In the genomic region with DNA sequence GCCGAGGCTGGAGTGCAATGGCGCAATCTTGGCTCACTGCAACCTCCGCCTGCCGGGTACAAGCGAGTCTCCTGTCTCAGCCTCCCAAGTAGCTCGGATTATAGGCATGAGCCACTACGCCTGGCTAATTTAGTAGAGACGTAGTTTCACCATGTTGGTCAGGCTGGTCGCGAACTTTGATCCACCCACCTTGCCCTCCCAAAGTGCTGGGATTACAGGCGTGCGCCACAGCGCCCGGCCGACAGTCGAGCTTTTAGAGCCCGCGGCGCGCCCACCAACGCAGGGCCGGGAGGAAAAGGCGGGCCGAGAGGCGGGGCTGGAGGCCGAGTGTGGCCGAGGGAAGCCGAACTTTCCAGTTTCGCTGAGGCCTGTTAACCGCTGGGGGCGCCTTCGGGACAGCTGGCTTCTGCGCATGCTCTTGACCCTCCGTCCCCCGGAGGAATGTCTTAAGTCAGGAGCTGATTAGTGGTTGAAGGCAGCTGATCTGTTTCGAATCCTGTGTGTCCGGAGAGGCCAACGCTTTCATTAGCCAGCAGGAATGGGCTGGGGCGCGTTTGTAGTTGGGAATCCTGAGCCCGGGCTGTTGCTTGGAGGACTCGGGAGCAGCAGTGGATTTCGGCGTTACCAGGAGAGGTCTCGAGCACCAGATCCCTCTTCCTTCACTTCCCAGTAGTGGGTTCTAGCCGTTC, we compare ENCODE assay signal across 8 cellular contexts. TPM values are rescaled to one million over a fixed set of nuclear protein-coding genes. Genes with fewer than 3 reads are reported as not detected.
DNase-seq lines count a peak whose midpoint lies in the region; ATAC-seq and TF ChIP-seq lines count a peak whose summit lies in the region.

No MANE protein-coding gene starts in this region.

- H3K9me2 ChIP-seq in PC-3 (replicated peaks; ENCODE audit: low read length) = no peaks in the 10 kb centered on the region

- H3K27me3 ChIP-seq in PC-3 (ENCODE audit: low read length) (no peaks in the 10 kb centered on the region), esophagus (ENCODE audit: control insufficient read depth in 1 of 2, insufficient read depth in 2 of 2, low read length in 2 of 2) (no peaks in the 10 kb centered on the region), mucosa of rectum (ENCODE audit: control insufficient read depth in 2 of 2, insufficient read depth in 2 of 2, low read length in 2 of 2) (no peaks in the 10 kb centered on the region)

- H4K20me1 ChIP-seq in PC-3 (ENCODE audit: low read length) = no peaks in the 10 kb centered on the region; the same call in 1 of the 2 replicates

- DNase-seq in DMS53 (lab: John Stamatoyannopoulos, UW) = peak; percentile 96
- peak; percentile 100 for DNase-seq in KBM-7
- DNase-seq in PC-3 = peak; percentile 96
- DNase-seq in activated T-cell treated with anti-CD3 and anti-CD28 coated beads, Interleukin-2, amount 50 U/mL, for 24 hours = peak; percentile 94
- peak; percentile 84 to 87 for DNase-seq in stimulated activated CD8-positive, alpha-beta memory T cell treated with anti-CD3 and anti-CD28 coated beads, Interleukin-4, amount 100 ng/mL, for 4 hours (ENCODE audit: low read depth in 2 of 2, low spot score in 1 of 2)

- no peaks in the 10 kb centered on the region for H3K27me3 Mint-ChIP-seq in activated T-cell treated with anti-CD3 and anti-CD28 coated beads, Interleukin-2, amount 50 U/mL, for 24 hours

- H3K27ac ChIP-seq in PC-3 (ENCODE audit: low read length) (peak overlapping the region; percentile 65), esophagus (ENCODE audit: low read depth in 2 of 2, low read length in 1 of 2) (peak overlapping the region; percentile 97), mucosa of rectum (ENCODE audit: low read depth in 2 of 2, low read length in 2 of 2) (peak overlapping the region; percentile 86 to 96)

- H3K9ac ChIP-seq in PC-3 (ENCODE audit: low read length) = peak overlapping the region; percentile 76
- peak overlapping the region; percentile 75 to 90 for H3K9ac ChIP-seq in mucosa of rectum (ENCODE audit: low read depth in 1 of 2, low read length in 2 of 2)

- peaks cover 40% of the 10 kb centered on the region for H3K4me1 ChIP-seq in PC-3 (ENCODE audit: insufficient read depth, low read length)
- peaks cover 0 to 5% of the 10 kb centered on the region in 2 donors for H3K4me1 ChIP-seq in esophagus (ENCODE audit: control insufficient read depth in 2 of 2, insufficient read depth in 2 of 2, low read length in 1 of 2)
- H3K4me1 ChIP-seq in mucosa of rectum (ENCODE audit: control insufficient read depth in 2 of 2, insufficient read depth in 2 of 2, low read length in 2 of 2) = peaks cover 12 to 18% of the 10 kb centered on the region in 2 donors

- peak overlapping the region; percentile 72 for H3K4me3 ChIP-seq in PC-3 (ENCODE audit: low read length)
- H3K4me3 ChIP-seq in esophagus (ENCODE audit: low read depth in 1 of 2, low read length in 2 of 2) = peak overlapping the region; percentile 54 to 58
- H3K4me3 ChIP-seq in mucosa of rectum (ENCODE audit: low read length in 2 of 2) = peak overlapping the region; percentile 77 to 89

- H2AFZ ChIP-seq in PC-3 (ENCODE audit: low read length) = peak overlapping the region; percentile 95

- H3K36me3 ChIP-seq in PC-3 (ENCODE audit: low read depth, low read length) (no peaks in the 10 kb centered on the region), esophagus (ENCODE audit: control insufficient read depth in 2 of 2, insufficient read depth in 2 of 2, low read length in 1 of 2) (no peaks in the 10 kb centered on the region), mucosa of rectum (ENCODE audit: control insufficient read depth in 2 of 2, insufficient read depth in 2 of 2, low read length in 2 of 2) (peaks cover 0 to under 1% of the 10 kb centered on the region in 2 donors)

- in situ Hi-C loops in KBM-7 (cut with MboI; ENCODE audit: low pct_unique_long_range_greater_than_20kb, low sequenced_read_pairs) = no loop called here

- H3K4me1 Mint-ChIP-seq in activated T-cell treated with anti-CD3 and anti-CD28 coated beads, Interleukin-2, amount 50 U/mL, for 24 hours (ENCODE audit: low read depth) = peaks cover 37% of the 10 kb centered on the region

- intact Hi-C loops in PC-3 (cut with micrococcal nuclease) = no loop called here

- peaks cover 3% of the 10 kb centered on the region for H3F3A ChIP-seq in PC-3 (ENCODE audit: low read length, unreplicated experiment)

- H3K36me3 Mint-ChIP-seq in activated T-cell treated with anti-CD3 and anti-CD28 coated beads, Interleukin-2, amount 50 U/mL, for 24 hours (ENCODE audit: low read depth) = peaks cover 11% of the 10 kb centered on the region

- no peaks in the 10 kb centered on the region for H3K9me3 Mint-ChIP-seq in activated T-cell treated with anti-CD3 and anti-CD28 coated beads, Interleukin-2, amount 50 U/mL, for 24 hours

- POLR2A ChIA-PET in PC-3 (lab: Charles Lee; ENCODE audit: unreplicated experiment) = interaction anchor here (0.6 to 1.8 kb wide), 5 partner anchors 10 to 1109 kb away, joined by 5 to 14 read pairs (median 7); partner anchors contain the start of genes KIF23 and RPLP1

- BruUV-seq in PC-3 (replicated peaks; lab: Mats Ljungman, UMichigan) = no TSS peak

- H3K4me3 Mint-ChIP-seq in activated T-cell treated with anti-CD3 and anti-CD28 coated beads, Interleukin-2, amount 50 U/mL, for 24 hours = peak overlapping the region; percentile 83

- H3K27ac Mint-ChIP-seq in activated T-cell treated with anti-CD3 and anti-CD28 coated beads, Interleukin-2, amount 50 U/mL, for 24 hours = peak overlapping the region; percentile 91

- H3K9me3 ChIP-seq in PC-3 (ENCODE audit: low read length) (no peaks in the 10 kb centered on the region), esophagus (ENCODE audit: control insufficient read depth in 2 of 2, insufficient read depth in 1 of 2, low read depth in 1 of 2, low read length in 1 of 2) (no peaks in the 10 kb centered on the region), mucosa of rectum (ENCODE audit: control insufficient read depth in 2 of 2, low read length in 2 of 2) (no peaks in the 10 kb centered on the region)

- CTCF ChIA-PET in PC-3 (lab: Charles Lee) = interaction anchor here (0.5 to 0.9 kb wide), 6 partner anchors 10 to 1982 kb away, joined by 3 to 4 read pairs (median 3); partner anchors contain the start of gene RPLP1

- WGBS in esophagus, 2 donors = 3 to 4% methylated on average over 46 of the region's 46 CpGs

- peaks cover 5% of the 10 kb centered on the region; the same call in 1 of the 2 replicates for H3K79me2 ChIP-seq in PC-3 (ENCODE audit: low read length)

- ATAC-seq in GM21576 (IDR thresholded peaks at IDR 0.05; ENCODE audit: unreplicated experiment) (peak; percentile 77), PC-3 (peak; percentile 82)

- peak; percentile 77 for TF ChIP-seq CTCF in PC-3 (conservative IDR thresholded peaks at IDR 0.05; ENCODE audit: low read depth, low read length)

- peak overlapping the region; percentile 90 for H3K4me2 ChIP-seq in PC-3 (ENCODE audit: low read length)

RNA-seq across cellular contexts. Expression of gene RPLP1, which starts 10.0 kb away (rescaled TPM):
- total RNA-seq in PC-3 (2014; rRNA removed) = 216 and 253 TPM in 2 replicates
- 1,000 to 10,000 TPM; 1,182 to 1,782 TPM for polyA plus RNA-seq in esophagus

RNA-seq across cellular contexts. Expression of gene KIF23, which starts 48.5 kb away (rescaled TPM):
- 77.3 and 87.0 TPM in 2 replicates for total RNA-seq in PC-3 (2014; rRNA removed)
- 1 to 10 TPM; 4.7 to 8.1 TPM for polyA plus RNA-seq in esophagus

Comparison
In these comparisons a context has a peak if more than half of its experiments do, and no peak if none do; other contexts are left out.
1. Peak in every context shown above with its lines: DNase-seq, ATAC-seq, H3K4me3 ChIP-seq and H3K27ac ChIP-seq.